33 cellular contexts compared by ENCODE assay signal in genomic region chr2:17427401-17427800, GRCh38.
"Had no signal": no experiment of that assay in that cellular context is flagged by ENCODE, and none has a peak within 500 bp of the region (broad histone marks: within the 10 kb centered on the region; RNA-seq: fewer than 3 reads in every experiment).

No MANE protein-coding gene starts in this region.

- H3K27ac Mint-ChIP-seq: activated B cell treated with CpG ODN at 0.5 μM for 24 hours; activated CD8-positive, alpha-beta T cell treated with anti-CD3 and anti-CD28 coated beads for 36 hours; activated naive CD8-positive, alpha-beta T cell; activated T-helper 17 cell treated with anti-CD3 and anti-CD28 coated beads, Interleukin-2, amount 50 U/mL, for 72 hours; brain; T-helper 17 cell; T-helper 2 cell treated with Interferon-gamma antibody and Interleukin-4, amounts not matched to agents 5 μg/mL and 100 μg/mL, for 36 hours had no signal

- ATAC-seq: activated CD4-positive, CD25-positive, alpha-beta regulatory T cell treated with anti-CD3 and anti-CD28 coated beads, Interleukin-2, amount 50 U/mL, for 24 hours; activated CD8-positive, alpha-beta T cell treated with anti-CD3 and anti-CD28 coated beads for 36 hours; activated T-cell treated with anti-CD3 and anti-CD28 coated beads, Interleukin-2, amount 50 U/mL, for 4 hours; activated T-helper 17 cell treated with anti-CD3 and anti-CD28 coated beads, Interleukin-2, amount 50 U/mL, for 72 hours; gastrocnemius medialis; heart right ventricle; T-helper 17 cell had no signal

- FAIRE-seq: endometrium, endothelial cell of umbilical vein had no signal

- H3K9me3 Mint-ChIP-seq: activated B cell treated with CpG ODN at 0.5 μM for 24 hours; activated CD8-positive, alpha-beta T cell treated with anti-CD3 and anti-CD28 coated beads for 36 hours; activated T-cell treated with anti-CD3 and anti-CD28 coated beads, Interleukin-2, amount 50 U/mL, for 4 hours; brain; T-helper 2 cell treated with Interferon-gamma antibody and Interleukin-4, amounts not matched to agents 5 μg/mL and 100 μg/mL, for 36 hours had no signal

- DNase-seq: activated B cell treated with CpG ODN at 0.5 μM for 24 hours; activated CD4-positive, alpha-beta T cell treated with anti-CD3 and anti-CD28 coated beads for 48 hours; activated CD4-positive, alpha-beta T cell treated with anti-CD3 and anti-CD28 coated beads, Interleukin-2, amount 50 U/mL, for 1 hour; activated CD4-positive, alpha-beta T cell treated with anti-CD3 and anti-CD28 coated beads, Interleukin-2, amount 50 U/mL, for 48 hours; activated CD8-positive, alpha-beta memory T cell treated with anti-CD3 and anti-CD28 coated beads for 24 hours; activated CD8-positive, alpha-beta T cell treated with anti-CD3 and anti-CD28 coated beads for 36 hours; activated effector memory CD4-positive, alpha-beta T cell treated with Interleukin-2 at 50 U/mL for 16 hours; activated gamma-delta T cell treated with Interleukin-2 at 50 U/mL for 16 hours; activated naive CD4-positive, alpha-beta T cell treated with anti-CD3 and anti-CD28 coated beads, Interleukin-2, amount 50 U/mL, for 16 hours; activated naive CD4-positive, alpha-beta T cell treated with Interleukin-2 at 50 U/mL for 16 hours; activated T-cell treated with anti-CD3 and anti-CD28 coated beads, Interleukin-2, amount 50 U/mL, for 4 hours; adrenal gland; amygdala; aorta; central memory CD4-positive, alpha-beta T cell; cerebellar nuclear complex; colonic mucosa; effector CD8-positive, alpha-beta T cell; gastrocnemius medialis; heart right ventricle; T-helper 1 cell; T-helper 17 cell; T1000; WERI-Rb-1 had no signal

- H3K27me3 Mint-ChIP-seq: activated CD8-positive, alpha-beta T cell treated with anti-CD3 and anti-CD28 coated beads for 36 hours; activated naive CD8-positive, alpha-beta T cell; activated T-helper 17 cell treated with anti-CD3 and anti-CD28 coated beads, Interleukin-2, amount 50 U/mL, for 72 hours; T-helper 17 cell had no signal

- H3K36me3 ChIP-seq: adrenal gland, breast epithelium, cardiac muscle cell, colonic mucosa, gastrocnemius medialis, heart right ventricle, WERI-Rb-1 had no signal

- H3K4me1 ChIP-seq: adrenal gland, breast epithelium, colonic mucosa, gastrocnemius medialis, heart right ventricle had no signal

- H3K4me3 Mint-ChIP-seq: activated B cell treated with CpG ODN at 0.5 μM for 24 hours; activated CD8-positive, alpha-beta T cell treated with anti-CD3 and anti-CD28 coated beads for 36 hours; activated naive CD8-positive, alpha-beta T cell; activated T-cell treated with anti-CD3 and anti-CD28 coated beads, Interleukin-2, amount 50 U/mL, for 4 hours; activated T-helper 17 cell treated with anti-CD3 and anti-CD28 coated beads, Interleukin-2, amount 50 U/mL, for 72 hours; brain; T-helper 17 cell; T-helper 2 cell treated with Interferon-gamma antibody and Interleukin-4, amounts not matched to agents 5 μg/mL and 100 μg/mL, for 36 hours had no signal

- H3K36me3 Mint-ChIP-seq: activated naive CD8-positive, alpha-beta T cell; brain had no signal

- H3K27ac ChIP-seq: adrenal gland, breast epithelium, cardiac muscle cell, colonic mucosa, gastrocnemius medialis, heart right ventricle, WERI-Rb-1 had no signal

- H3K27me3 ChIP-seq: adrenal gland, breast epithelium, colonic mucosa, gastrocnemius medialis, heart right ventricle had no signal

- H3K4me1 Mint-ChIP-seq: activated B cell treated with CpG ODN at 0.5 μM for 24 hours; activated T-helper 17 cell treated with anti-CD3 and anti-CD28 coated beads, Interleukin-2, amount 50 U/mL, for 72 hours; brain; T-helper 17 cell had no signal

- H3K9me3 ChIP-seq: adrenal gland, breast epithelium, colonic mucosa, gastrocnemius medialis, heart right ventricle had no signal

- H3K4me3 ChIP-seq: adrenal gland, breast epithelium, cardiac muscle cell, colonic mucosa, gastrocnemius medialis, heart right ventricle had no signal
